Comparison of ENCODE assay signal across 16 cellular contexts in the genomic region with DNA sequence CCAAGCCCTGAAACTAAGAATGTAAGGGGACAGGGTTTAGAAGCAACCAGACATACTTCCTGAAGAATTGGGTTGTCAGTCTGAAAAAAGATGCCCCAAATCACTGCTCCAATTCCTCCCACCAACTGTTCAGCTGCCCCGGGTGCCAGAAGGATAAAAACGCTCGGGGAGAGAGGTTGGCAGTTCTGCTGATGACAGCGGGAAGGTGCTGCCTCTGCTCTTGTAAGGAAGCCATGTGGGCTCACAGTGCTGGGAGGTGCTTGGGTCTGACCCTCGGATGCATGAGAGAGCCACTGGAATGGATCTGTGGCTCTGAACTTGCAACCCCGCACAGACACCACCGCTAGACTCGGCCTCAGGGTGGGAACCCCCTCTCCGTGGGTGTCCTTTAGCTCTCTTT.
DNase-seq lines count a peak whose midpoint lies in the region; TF ChIP-seq lines count a peak whose summit lies in the region.
"Had no signal": no experiment of that assay in that cellular context is flagged by ENCODE, and none has a peak within 500 bp of the region (broad histone marks: within the 10 kb centered on the region; RNA-seq: fewer than 3 reads in every experiment).

No MANE protein-coding gene starts in this region.

- H3K4me1 ChIP-seq in NT2/D1 (ENCODE audit: insufficient read depth, insufficient read length) (peaks cover 5% of the 10 kb centered on the region), esophagus squamous epithelium (no peaks in the 10 kb centered on the region)

- WGBS in esophagus squamous epithelium, 2 donors = 52 to 59% methylated on average over 3 to 9 of the region's 9 CpGs

- H3K27ac Mint-ChIP-seq in T-helper 2 cell treated with Interferon-gamma antibody and Interleukin-4, amounts not matched to agents 5 μg/mL and 100 μg/mL, for 36 hours = no peak overlapping the region
- H3K27ac Mint-ChIP-seq: CD4-positive, alpha-beta memory T cell had no signal

- no peaks in the 10 kb centered on the region for H3K27me3 Mint-ChIP-seq in T-helper 2 cell treated with Interferon-gamma antibody and Interleukin-4, amounts not matched to agents 5 μg/mL and 100 μg/mL, for 36 hours (ENCODE audit: low read depth)
- H3K27me3 Mint-ChIP-seq: CD4-positive, alpha-beta memory T cell had no signal

- no peaks in the 10 kb centered on the region for H3K36me3 ChIP-seq in NT2/D1 (ENCODE audit: insufficient read depth, insufficient read length, low read length)
- H3K36me3 ChIP-seq in neural cell (ENCODE audit: insufficient read depth, low read length) = no peaks in the 10 kb centered on the region
- no peaks in the 10 kb centered on the region for H3K36me3 ChIP-seq in esophagus squamous epithelium

- no peaks in the 10 kb centered on the region for H3K36me3 Mint-ChIP-seq in T-helper 2 cell treated with Interferon-gamma antibody and Interleukin-4, amounts not matched to agents 5 μg/mL and 100 μg/mL, for 36 hours (ENCODE audit: low read depth)
- H3K36me3 Mint-ChIP-seq: CD4-positive, alpha-beta memory T cell had no signal

- TF ChIP-seq EP300 in neural cell (conservative IDR thresholded peaks at IDR 0.05; ENCODE audit: poor library complexity, severe bottlenecking) = no peak

- no peak overlapping the region for H2AFZ ChIP-seq in neural cell (ENCODE audit: low read depth, low read length)

- intact Hi-C loops in esophagus squamous epithelium (cut with DNase I) = no loop called here

- no peaks in the 10 kb centered on the region for H3K9me3 ChIP-seq in NT2/D1 (ENCODE audit: insufficient read depth, low read length)
- H3K9me3 ChIP-seq in neural cell (ENCODE audit: low read length) = no peaks in the 10 kb centered on the region
- no peaks in the 10 kb centered on the region for H3K9me3 ChIP-seq in esophagus squamous epithelium

- H3K27me3 ChIP-seq in NT2/D1 (ENCODE audit: insufficient read depth, insufficient read length) (peaks cover 9% of the 10 kb centered on the region), neural cell (ENCODE audit: insufficient read depth, low read depth, low read length) (no peaks in the 10 kb centered on the region), esophagus squamous epithelium (no peaks in the 10 kb centered on the region)

- no peak overlapping the region for H3K4me3 Mint-ChIP-seq in T-helper 2 cell treated with Interferon-gamma antibody and Interleukin-4, amounts not matched to agents 5 μg/mL and 100 μg/mL, for 36 hours
- H3K4me3 Mint-ChIP-seq: CD4-positive, alpha-beta memory T cell had no signal

- H3K4me3 ChIP-seq in NT2/D1 (ENCODE audit: insufficient read length, low read depth) (no peak overlapping the region), neural cell (ENCODE audit: low read length) (peak overlapping the region; percentile 39), esophagus squamous epithelium (no peak overlapping the region)
- H3K4me3 ChIP-seq: GM12878, K562 had no signal

- peak overlapping the region; percentile 12 for H3K4me2 ChIP-seq in neural cell (ENCODE audit: low read length)

- no peaks in the 10 kb centered on the region for H3K9me2 ChIP-seq in neural cell (ENCODE audit: insufficient read depth, low read length)

- H3K79me2 ChIP-seq in neural cell (replicated peaks; ENCODE audit: insufficient read depth, low read length) = no peaks in the 10 kb centered on the region

- H3K9ac ChIP-seq in NT2/D1 (ENCODE audit: insufficient read length, low read depth) = peak overlapping the region; percentile 28
- no peak overlapping the region for H3K9ac ChIP-seq in neural cell (ENCODE audit: low read length)

- no peak for TF ChIP-seq POLR2A in esophagus squamous epithelium (IDR thresholded peaks at IDR 0.05)

- no peaks in the 10 kb centered on the region for H4K20me1 ChIP-seq in neural cell (ENCODE audit: insufficient read depth)

- H3K9me3 Mint-ChIP-seq in T-helper 2 cell treated with Interferon-gamma antibody and Interleukin-4, amounts not matched to agents 5 μg/mL and 100 μg/mL, for 36 hours = peaks cover 57% of the 10 kb centered on the region

- DNase-seq in DMS79 treated with DMSO at 0.1 percent for 48 hours (lab: John Stamatoyannopoulos, UW) (peak; percentile 5), DMS79 (lab: John Stamatoyannopoulos, UW) (no peak), NT2/D1 (ENCODE audit: low read depth, low spot score) (no peak), SW480 (ENCODE audit: low spot score) (no peak), NCI-H774 (lab: John Stamatoyannopoulos, UW) (no peak), esophagus squamous epithelium (lab: John Stamatoyannopoulos, UW) (no peak)
- no peak for DNase-seq in T-helper 2 cell treated with Interferon-gamma antibody and Interleukin-4, amounts not matched to agents 5 μg/mL and 100 μg/mL, for 36 hours (ENCODE audit: low spot score)
- DNase-seq: AML-193; CD4-positive, alpha-beta memory T cell; DMS153 had no signal

- H3K4me1 Mint-ChIP-seq in T-helper 2 cell treated with Interferon-gamma antibody and Interleukin-4, amounts not matched to agents 5 μg/mL and 100 μg/mL, for 36 hours (ENCODE audit: low read depth) = no peaks in the 10 kb centered on the region
- H3K4me1 Mint-ChIP-seq: CD4-positive, alpha-beta memory T cell had no signal

- no peaks in the 10 kb centered on the region for H3F3A ChIP-seq in neural cell (ENCODE audit: insufficient read depth, low read length, poor library complexity, severe bottlenecking)

- TF ChIP-seq RAD21 in neural cell (conservative IDR thresholded peaks at IDR 0.05) = no peak

- H3K27ac ChIP-seq in neural cell (ENCODE audit: low read length) (no peak overlapping the region), esophagus squamous epithelium (no peak overlapping the region)
- H3K27ac ChIP-seq: 22Rv1, C4-2B, HL-60 had no signal

- TF ChIP-seq CTCF in neural cell (IDR thresholded peaks at IDR 0.05; ENCODE audit: poor library complexity, severe bottlenecking) = no peak
- TF ChIP-seq CTCF in esophagus squamous epithelium (IDR thresholded peaks at IDR 0.05) = no peak

TF ChIP-seq in neural cell, 6 proteins besides CTCF, POLR2A, EP300 and RAD21:
- TF ChIP-seq MXI1 (conservative IDR thresholded peaks at IDR 0.05; ENCODE audit: poor library complexity, severe bottlenecking) = no peak
- no peak for TF ChIP-seq TAF1 (IDR thresholded peaks at IDR 0.05; ENCODE audit: low read depth)
- TF ChIP-seq, protein P1, sequence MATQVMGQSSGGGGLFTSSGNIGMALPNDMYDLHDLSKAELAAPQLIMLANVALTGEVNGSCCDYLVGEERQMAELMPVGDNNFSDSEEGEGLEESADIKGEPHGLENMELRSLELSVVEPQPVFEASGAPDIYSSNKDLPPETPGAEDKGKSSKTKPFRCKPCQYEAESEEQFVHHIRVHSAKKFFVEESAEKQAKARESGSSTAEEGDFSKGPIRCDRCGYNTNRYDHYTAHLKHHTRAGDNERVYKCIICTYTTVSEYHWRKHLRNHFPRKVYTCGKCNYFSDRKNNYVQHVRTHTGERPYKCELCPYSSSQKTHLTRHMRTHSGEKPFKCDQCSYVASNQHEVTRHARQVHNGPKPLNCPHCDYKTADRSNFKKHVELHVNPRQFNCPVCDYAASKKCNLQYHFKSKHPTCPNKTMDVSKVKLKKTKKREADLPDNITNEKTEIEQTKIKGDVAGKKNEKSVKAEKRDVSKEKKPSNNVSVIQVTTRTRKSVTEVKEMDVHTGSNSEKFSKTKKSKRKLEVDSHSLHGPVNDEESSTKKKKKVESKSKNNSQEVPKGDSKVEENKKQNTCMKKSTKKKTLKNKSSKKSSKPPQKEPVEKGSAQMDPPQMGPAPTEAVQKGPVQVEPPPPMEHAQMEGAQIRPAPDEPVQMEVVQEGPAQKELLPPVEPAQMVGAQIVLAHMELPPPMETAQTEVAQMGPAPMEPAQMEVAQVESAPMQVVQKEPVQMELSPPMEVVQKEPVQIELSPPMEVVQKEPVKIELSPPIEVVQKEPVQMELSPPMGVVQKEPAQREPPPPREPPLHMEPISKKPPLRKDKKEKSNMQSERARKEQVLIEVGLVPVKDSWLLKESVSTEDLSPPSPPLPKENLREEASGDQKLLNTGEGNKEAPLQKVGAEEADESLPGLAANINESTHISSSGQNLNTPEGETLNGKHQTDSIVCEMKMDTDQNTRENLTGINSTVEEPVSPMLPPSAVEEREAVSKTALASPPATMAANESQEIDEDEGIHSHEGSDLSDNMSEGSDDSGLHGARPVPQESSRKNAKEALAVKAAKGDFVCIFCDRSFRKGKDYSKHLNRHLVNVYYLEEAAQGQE (IDR thresholded peaks at IDR 0.05; ENCODE audit: borderline replicate concordance) = no peak
- no peak for TF ChIP-seq POLR2AphosphoS5 (IDR thresholded peaks at IDR 0.05)
- TF ChIP-seq SMC3 (conservative IDR thresholded peaks at IDR 0.05; ENCODE audit: poor library complexity) = no peak
- TF ChIP-seq EZH2 (IDR thresholded peaks at IDR 0.05; ENCODE audit: borderline replicate concordance, insufficient read depth, low read length, poor library complexity, severe bottlenecking) = no peak
